8 cellular contexts compared by ENCODE assay signal in genomic region chr5:132064738-132065331, GRCh38. TPM values are rescaled to one million over a fixed set of nuclear protein-coding genes. Genes with fewer than 3 reads are reported as not detected.
DNase-seq lines count a peak whose midpoint lies in the region; ATAC-seq and TF ChIP-seq lines count a peak whose summit lies in the region.

No MANE protein-coding gene starts in this region.

- TF ChIP-seq CTCF in AG09319 (IDR thresholded peaks at IDR 0.05; ENCODE audit: low read depth, low read length): peak; percentile 99

- ATAC-seq in GM18520 (IDR thresholded peaks at IDR 0.05; ENCODE audit: unreplicated experiment): peak; percentile 39
- ATAC-seq in HG03108 (IDR thresholded peaks at IDR 0.05; ENCODE audit: unreplicated experiment): peak; percentile 60

- no peaks in the 10 kb centered on the region for H3K36me3 Mint-ChIP-seq in activated CD4-positive, alpha-beta memory T cell treated with anti-CD3 and anti-CD28 coated beads for 36 hours

- intact Hi-C loops in activated CD4-positive, alpha-beta memory T cell treated with anti-CD3 and anti-CD28 coated beads for 36 hours (cut with micrococcal nuclease): loop anchor here (1.0 to 5.0 kb wide), 9 partner anchors 58 to 436 kb away; partner anchors contain the start of gene FNIP1

- CTCF ChIA-PET in activated CD4-positive, alpha-beta memory T cell treated with anti-CD3 and anti-CD28 coated beads for 36 hours (lab: Charles Lee): interaction anchor here (0.6 to 4.9 kb wide), 34 partner anchors 8 to 435 kb away, joined by 3 to 35 read pairs (median 4); partner anchors contain the start of genes P4HA2, SLC22A4 and SLC22A5

- no peaks in the 10 kb centered on the region for H3K9me3 Mint-ChIP-seq in activated CD4-positive, alpha-beta memory T cell treated with anti-CD3 and anti-CD28 coated beads for 36 hours

- peak overlapping the region; percentile 7 for H3K27ac Mint-ChIP-seq in activated CD4-positive, alpha-beta memory T cell treated with anti-CD3 and anti-CD28 coated beads for 36 hours

- H3K27me3 Mint-ChIP-seq in activated CD4-positive, alpha-beta memory T cell treated with anti-CD3 and anti-CD28 coated beads for 36 hours: no peaks in the 10 kb centered on the region

- peaks cover 22% of the 10 kb centered on the region for H3K4me1 Mint-ChIP-seq in activated CD4-positive, alpha-beta memory T cell treated with anti-CD3 and anti-CD28 coated beads for 36 hours (ENCODE audit: low read depth)

- peak overlapping the region; percentile 11 for H3K4me3 Mint-ChIP-seq in activated CD4-positive, alpha-beta memory T cell treated with anti-CD3 and anti-CD28 coated beads for 36 hours

- POLR2A ChIA-PET in activated CD4-positive, alpha-beta memory T cell treated with anti-CD3 and anti-CD28 coated beads for 36 hours (lab: Charles Lee): interaction anchor here (0.5 kb wide), 1 partner anchor 160 kb away, joined by 3 read pairs; no protein-coding TSS in a partner anchor

- DNase-seq in AG09319 (ENCODE audit: extremely low read depth, low read depth) (peak; percentile 28), NCI-H748 treated with DMSO at 0.1 percent for 48 hours (lab: John Stamatoyannopoulos, UW) (peak; percentile 16), medulla oblongata (ENCODE audit: extremely low spot score) (peak; percentile 62)
- DNase-seq in activated CD4-positive, alpha-beta memory T cell treated with anti-CD3 and anti-CD28 coated beads for 36 hours: peak; percentile 90
- peak; percentile 70 for DNase-seq in effector CD4-positive, alpha-beta T cell
- DNase-seq in stimulated activated CD8-positive, alpha-beta memory T cell treated with anti-CD3 and anti-CD28 coated beads, Interleukin-15, amount 100 ng/mL, for 24 hours (ENCODE audit: low read depth): peak; percentile 72

RNA-seq across cellular contexts. Expression of gene IL3, which starts 4.4 kb away (rescaled TPM):
- 10 to 100 TPM; 23.1 to 23.3 TPM for total RNA-seq in activated CD4-positive, alpha-beta memory T cell treated with anti-CD3 and anti-CD28 coated beads for 36 hours

RNA-seq across cellular contexts. Expression of gene CSF2, which starts 8.8 kb away (rescaled TPM):
- 100 to 1,000 TPM; 125 to 128 TPM for total RNA-seq in activated CD4-positive, alpha-beta memory T cell treated with anti-CD3 and anti-CD28 coated beads for 36 hours

RNA-seq across cellular contexts. Expression of gene ACSL6, which starts 53.4 kb away (rescaled TPM):
- total RNA-seq in activated CD4-positive, alpha-beta memory T cell treated with anti-CD3 and anti-CD28 coated beads for 36 hours: 1 to 10 TPM; 5.6 to 6.0 TPM

Comparison
In these comparisons a context has a peak if more than half of its experiments do, and no peak if none do; other contexts are left out.
1. Peak in every context shown above with its lines: DNase-seq and ATAC-seq.
2. DNase-seq: peak in every context shown above with its lines; median percentile 90 in activated CD4-positive, alpha-beta memory T cell treated with anti-CD3 and anti-CD28 coated beads for 36 hours; 72 in stimulated activated CD8-positive, alpha-beta memory T cell treated with anti-CD3 and anti-CD28 coated beads, Interleukin-15, amount 100 ng/mL, for 24 hours; 70 in effector CD4-positive, alpha-beta T cell; 62 in medulla oblongata; 28 in AG09319; 16 in NCI-H748 treated with DMSO at 0.1 percent for 48 hours.